28 cellular contexts compared by ENCODE assay signal in the genomic region with DNA sequence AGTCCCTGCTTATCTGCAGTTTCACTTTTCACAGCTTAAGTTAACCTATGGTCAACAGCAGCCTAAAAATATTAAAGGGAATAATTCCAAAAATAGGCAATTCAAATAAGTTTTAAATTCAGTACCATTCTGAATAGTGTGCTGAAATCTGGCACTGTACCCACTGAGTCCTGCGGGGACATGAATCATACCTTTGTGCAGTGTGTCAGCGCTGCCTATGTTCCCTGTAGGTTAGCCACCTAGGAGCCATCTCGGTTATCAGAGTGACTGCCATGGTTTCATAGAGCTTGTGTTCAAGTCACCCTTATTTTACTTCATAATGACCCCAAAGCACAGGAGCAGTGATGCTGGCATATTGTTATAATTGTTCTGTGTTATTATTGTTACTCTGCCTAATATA.
"Had no signal": no experiment of that assay in that cellular context is flagged by ENCODE, and none has a peak within 500 bp of the region (broad histone marks: within the 10 kb centered on the region; RNA-seq: fewer than 3 reads in every experiment).

No MANE protein-coding gene starts in this region.

- H3K36me3 Mint-ChIP-seq: activated CD8-positive, alpha-beta memory T cell treated with anti-CD3 and anti-CD28 coated beads, Interleukin-2, amount 10 ng/mL, durations not matched to agents 7 days and 5 days; T-cell had no signal

- H3K27ac Mint-ChIP-seq: activated B cell treated with CpG ODN at 0.5 μM for 24 hours; activated CD4-positive, alpha-beta T cell treated with anti-CD3 and anti-CD28 coated beads, Interleukin-2, amount 10 ng/mL, durations not matched to agents 24 days and 14 days; activated CD8-positive, alpha-beta memory T cell treated with anti-CD3 and anti-CD28 coated beads, Interleukin-2, amount 10 ng/mL, durations not matched to agents 7 days and 5 days; activated naive CD4-positive, alpha-beta T cell treated with anti-CD3 and anti-CD28 coated beads, Interleukin-2, amount 50 U/mL, for 72 hours; activated naive CD8-positive, alpha-beta T cell treated with anti-CD3 and anti-CD28 coated beads, Interleukin-2, amount 50 U/mL, for 24 hours; activated T-cell treated with anti-CD3 and anti-CD28 coated beads, Interleukin-2, amount 50 U/mL, for 24 hours; activated T-helper 1 cell treated with anti-CD3 and anti-CD28 coated beads, Interleukin-12 subunit alpha, Interleukin-12 subunit beta, Interleukin-2, Interleukin-4 antibody, amounts not matched to agents 30 ng/mL and 10 ng/mL and 1 ng/mL, durations not matched to agents 14 hours and 24 hours and 36 hours; IgD-negative memory B cell; T-cell had no signal

- H3K27me3 Mint-ChIP-seq: activated CD4-positive, alpha-beta T cell treated with anti-CD3 and anti-CD28 coated beads, Interleukin-2, amount 10 ng/mL, durations not matched to agents 24 days and 14 days had no signal

- H3K4me3 ChIP-seq: ascending aorta, PC-9, SK-N-MC had no signal

- H3K4me3 Mint-ChIP-seq: activated B cell treated with CpG ODN at 0.5 μM for 24 hours; activated CD4-positive, alpha-beta T cell treated with anti-CD3 and anti-CD28 coated beads, Interleukin-2, amount 10 ng/mL, durations not matched to agents 24 days and 14 days; activated CD8-positive, alpha-beta memory T cell treated with anti-CD3 and anti-CD28 coated beads, Interleukin-2, amount 10 ng/mL, durations not matched to agents 7 days and 5 days; activated naive CD8-positive, alpha-beta T cell treated with anti-CD3 and anti-CD28 coated beads, Interleukin-2, amount 50 U/mL, for 24 hours; activated T-cell treated with anti-CD3 and anti-CD28 coated beads, Interleukin-2, amount 50 U/mL, for 24 hours; activated T-helper 1 cell treated with anti-CD3 and anti-CD28 coated beads, Interleukin-12 subunit alpha, Interleukin-12 subunit beta, Interleukin-2, Interleukin-4 antibody, amounts not matched to agents 30 ng/mL and 10 ng/mL and 1 ng/mL, durations not matched to agents 14 hours and 24 hours and 36 hours; brain; IgD-negative memory B cell; T-cell had no signal

- H2AFZ ChIP-seq: PC-9 had no signal

- H3K9me3 ChIP-seq: ascending aorta had no signal

- H3K4me1 ChIP-seq: ascending aorta had no signal

- H3K27me3 ChIP-seq: ascending aorta had no signal

- H3K4me2 ChIP-seq: PC-9 had no signal

- DNase-seq: activated B cell treated with CpG ODN at 0.5 μM for 24 hours; activated CD4-positive, alpha-beta T cell treated with anti-CD3 and anti-CD28 coated beads for 1 hour; activated CD4-positive, alpha-beta T cell treated with anti-CD3 and anti-CD28 coated beads, Interleukin-2, amount 10 ng/mL, durations not matched to agents 24 days and 14 days; activated CD4-positive, alpha-beta T cell treated with anti-CD3 and anti-CD28 coated beads, Interleukin-2, amount 50 U/mL, for 48 hours; activated CD8-positive, alpha-beta memory T cell treated with anti-CD3 and anti-CD28 coated beads, Interleukin-2, amount 10 ng/mL, durations not matched to agents 7 days and 5 days; activated effector memory CD4-positive, alpha-beta T cell treated with anti-CD3 and anti-CD28 coated beads, Interleukin-2, amount 50 U/mL, for 16 hours; activated naive CD4-positive, alpha-beta T cell treated with Interleukin-2 at 50 U/mL for 16 hours; activated naive CD8-positive, alpha-beta T cell treated with anti-CD3 and anti-CD28 coated beads, Interleukin-2, amount 50 U/mL, for 24 hours; activated T-cell treated with anti-CD3 and anti-CD28 coated beads, Interleukin-2, amount 50 U/mL, for 24 hours; amniotic stem cell; KG1; MM.1S; NCI-H146; NCI-H187 treated with DMSO at 0.1 percent for 48 hours; NCI-H2081 treated with DMSO at 0.1 percent for 48 hours; NCI-H446; NCI-H524; PC-9; T-cell; T-helper 2 cell; T1000 had no signal

- H3K4me1 Mint-ChIP-seq: activated naive CD8-positive, alpha-beta T cell treated with anti-CD3 and anti-CD28 coated beads, Interleukin-2, amount 50 U/mL, for 24 hours; brain; T-cell had no signal

- H3K9me3 Mint-ChIP-seq: activated CD4-positive, alpha-beta T cell treated with anti-CD3 and anti-CD28 coated beads, Interleukin-2, amount 10 ng/mL, durations not matched to agents 24 days and 14 days; activated T-cell treated with anti-CD3 and anti-CD28 coated beads, Interleukin-2, amount 50 U/mL, for 24 hours; IgD-negative memory B cell; T-cell had no signal

- ATAC-seq: activated CD8-positive, alpha-beta memory T cell treated with anti-CD3 and anti-CD28 coated beads, Interleukin-2, amount 10 ng/mL, durations not matched to agents 7 days and 5 days; activated naive CD8-positive, alpha-beta T cell treated with anti-CD3 and anti-CD28 coated beads, Interleukin-2, amount 50 U/mL, for 24 hours; Right ventricle myocardium inferior; T-cell had no signal

- H3K36me3 ChIP-seq: ascending aorta had no signal

- H3K27ac ChIP-seq: ascending aorta, PC-9, SK-N-MC had no signal
